ENCODE assay signal across 8 cellular contexts in genomic region chr22:30262917-30263741, GRCh38. TPM values are rescaled to one million over a fixed set of nuclear protein-coding genes. Genes with fewer than 3 reads are reported as not detected.
DNase-seq lines count a peak whose midpoint lies in the region; ATAC-seq, FAIRE-seq and TF ChIP-seq lines count a peak whose summit lies in the region.

No MANE protein-coding gene starts in this region.

- H3K9me3 ChIP-seq in HepG2 (ENCODE audit: low read length), result no peaks in the 10 kb centered on the region

- peak overlapping the region; percentile 37 for H2AFZ ChIP-seq in HepG2 (ENCODE audit: low read length)

- CTCF ChIA-PET in HepG2 (lab: Yijun Ruan, JAX; ENCODE audit: low intra/inter-chr PET ratio, low total read pairs), result interaction anchor here (1.1 to 2.1 kb wide), 3 partner anchors 24 to 124 kb away, joined by 4 to 20 read pairs (median 8); partner anchors contain the start of gene RNF215

- peak; percentile 52 for TF ChIP-seq RAD21 in HepG2 (CRISPR knock-in tag; IDR thresholded peaks at IDR 0.05)

- peaks cover 32% of the 10 kb centered on the region for H3K4me1 ChIP-seq in HepG2 (ENCODE audit: insufficient read depth, low read length)

- peak; percentile 85 for TF ChIP-seq CTCF in GM12865 (IDR thresholded peaks at IDR 0.05; ENCODE audit: insufficient read depth, low read depth, low read length, missing control alignments)
- peak; percentile 78 for TF ChIP-seq CTCF in HepG2 (CRISPR knock-in tag; IDR thresholded peaks at IDR 0.05)

- no peak for TF ChIP-seq POLR2A in HepG2 (IDR thresholded peaks at IDR 0.05; ENCODE audit: insufficient read depth in 1 of 2, low read depth in 2 of 2, low read length in 2 of 2)

- peak; percentile 62 for ATAC-seq in HepG2
- no peak for ATAC-seq in GM21723 (IDR thresholded peaks at IDR 0.05; ENCODE audit: unreplicated experiment)
- no peak for ATAC-seq in HG02870 (IDR thresholded peaks at IDR 0.05; ENCODE audit: unreplicated experiment)

- H3K79me2 ChIP-seq in HepG2 (ENCODE audit: insufficient read depth, low read length), result no peaks in the 10 kb centered on the region

- intact Hi-C loops in HepG2 (cut with micrococcal nuclease; ENCODE audit: unreplicated experiment), result loop anchor here (1.0 kb wide), 1 partner anchor 23 kb away; no protein-coding TSS in a partner anchor

- H3K27ac ChIP-seq in HepG2 (ENCODE audit: extremely low read length, insufficient read depth, low read length), result no peak overlapping the region

- no TSS peak for BruUV-seq in HepG2 (replicated peaks; lab: Mats Ljungman, UMichigan)

- DNase-seq in GM12865 (ENCODE audit: low read depth), result peak; percentile 76
- DNase-seq in NCI-H1694 treated with DMSO at 0.1 percent for 48 hours (lab: John Stamatoyannopoulos, UW), result peak; percentile 45
- DNase-seq in activated CD4-positive, CD25-positive, alpha-beta regulatory T cell treated with anti-CD3 and anti-CD28 coated beads, Interleukin-2, amount 50 U/mL, for 16 hours (ENCODE audit: low read depth, low spot score), result peak; percentile 59
- DNase-seq in central memory CD4-positive, alpha-beta T cell, result peak; percentile 65
- DNase-seq in HepG2 (ENCODE audit: low spot score), result peak; percentile 64
- DNase-seq in stimulated activated CD4-positive, alpha-beta T cell treated with anti-CD3 and anti-CD28 coated beads, Interleukin-4, amount 100 ng/mL, for 48 hours (ENCODE audit: low read depth in 2 of 2), result peak; percentile 74 to 84

- H3K4me2 ChIP-seq in HepG2 (ENCODE audit: low read depth, low read length), result peak overlapping the region; percentile 80

- H3K9ac ChIP-seq in HepG2 (ENCODE audit: insufficient read depth, low read depth, low read length), result peak overlapping the region; percentile 30; the same call in 1 of the 2 replicates

- POLR2A ChIA-PET in HepG2 (lab: Yijun Ruan, JAX), result interaction anchor here (1.0 kb wide), 1 partner anchor 94 kb away, joined by 3 read pairs; the partner anchor contains the start of genes CCDC157 and SF3A1

- H3K36me3 ChIP-seq in HepG2 (replicated peaks in 1 of 2; ENCODE audit: control insufficient read depth in 1 of 2, insufficient read depth in 2 of 2, low read length in 2 of 2), result no peaks in the 10 kb centered on the region

- H4K20me1 ChIP-seq in HepG2 (ENCODE audit: insufficient read depth, low read length), result no peaks in the 10 kb centered on the region

- H3K4me3 ChIP-seq in GM12865 (ENCODE audit: low read depth, low read length) (no peak overlapping the region), HepG2 (replicated peaks in 1 of 3; ENCODE audit: insufficient read depth in 1 of 3, low read depth in 2 of 3, low read length in 3 of 3) (peak overlapping the region; percentile 31 to 63 (median 36))

- peak; percentile 32 for FAIRE-seq in HepG2 (lab: Jason Lieb, UNC)

- H3K27me3 ChIP-seq in HepG2 (ENCODE audit: control insufficient read depth in 1 of 2, insufficient read depth in 2 of 2, low read length in 2 of 2), result peaks cover 12 to 43% of the 10 kb centered on the region in 2 experiments

- under 1% methylated on average over 18 of the region's 27 CpGs for WGBS in HepG2 (ENCODE audit: low lambda C conversion rate)

- TF ChIP-seq EP300 in HepG2 (IDR thresholded peaks at IDR 0.05; ENCODE audit: low read depth in 2 of 2, low read length in 2 of 2), result no peak
- no peak for TF ChIP-seq EP300 in HepG2 (CRISPR knock-in tag; IDR thresholded peaks at IDR 0.05; ENCODE audit: borderline replicate concordance)

- in situ Hi-C loops in HepG2 (cut with HindIII; ENCODE audit: extremely low pct_ligation_motif_present, low pct_unique_long_range_greater_than_20kb), result loop anchor here (5.0 to 10.0 kb wide), 2 partner anchors 124 to 222 kb away; partner anchors contain the start of gene RNF215

TF ChIP-seq in HepG2, 621 proteins besides CTCF, POLR2A, EP300 and RAD21 (continues in another document):
- no peak for TF ChIP-seq ZC3H4 (CRISPR knock-in tag; IDR thresholded peaks at IDR 0.05; ENCODE audit: borderline replicate concordance)
- TF ChIP-seq FOXJ3 (CRISPR knock-in tag; IDR thresholded peaks at IDR 0.05; ENCODE audit: borderline replicate concordance), result no peak
- peak; percentile 52 for TF ChIP-seq STAG1 (CRISPR knock-in tag; IDR thresholded peaks at IDR 0.05)
- no peak for TF ChIP-seq NONO (IDR thresholded peaks at IDR 0.05)
- TF ChIP-seq NONO (CRISPR knock-in tag; conservative IDR thresholded peaks at IDR 0.05), result no peak
- TF ChIP-seq ZNF879 (CRISPR knock-in tag; IDR thresholded peaks at IDR 0.05), result no peak

RNA-seq across cellular contexts. Expression of gene OSM, which starts 3.5 kb away (rescaled TPM):
- total RNA-seq in HepG2 (2016; rRNA removed; fragmentation: Illumina TruSeq; extraction: Trizol), result not detected in 2 replicates
- not detected in 2 replicates for total RNA-seq in HepG2 (2016; cell fraction: cytosol; rRNA removed; fragmentation: Illumina TruSeq; extraction: Trizol; ENCODE audit: low read depth)
- not detected in 2 replicates for total RNA-seq in HepG2 (2016; cell fraction: insoluble cytoplasmic fraction; rRNA removed; fragmentation: Illumina TruSeq; extraction: Trizol)
- not detected in 2 replicates for total RNA-seq in HepG2 (2016; cell fraction: membrane; rRNA removed; fragmentation: Illumina TruSeq; extraction: Trizol)
- total RNA-seq in HepG2 (2016; cell fraction: nucleus; rRNA removed; fragmentation: Illumina TruSeq; extraction: Trizol), result not detected in 2 replicates
- polyA plus RNA-seq in HepG2 (2011; rRNA removed), result 0.07 TPM in 1 of 2 replicates, not detected in the other
- 0.05 TPM in 1 of 2 replicates, not detected in the other for polyA plus RNA-seq in HepG2 (2011; cell fraction: cytosol; rRNA removed)
- not detected in 2 replicates for polyA plus RNA-seq in HepG2 (2011; cell fraction: nucleus; rRNA removed)
- 0.07 TPM in 1 of 2 replicates, not detected in the other for polyA plus RNA-seq in HepG2 (2012)
- polyA plus RNA-seq in HepG2 (2016; cell fraction: cytosol; fragmentation: Illumina TruSeq; extraction: Trizol; ENCODE audit: low read depth), result not detected in 2 replicates
- not detected in 2 replicates for polyA plus RNA-seq in HepG2 (2016; cell fraction: insoluble cytoplasmic fraction; fragmentation: Illumina TruSeq; extraction: Trizol; ENCODE audit: low read depth)
- polyA plus RNA-seq in HepG2 (2016; cell fraction: membrane; fragmentation: Illumina TruSeq; extraction: Trizol; ENCODE audit: low read depth), result not detected in 2 replicates
- polyA plus RNA-seq in HepG2 (2016; cell fraction: nucleus; fragmentation: Illumina TruSeq; extraction: Trizol; ENCODE audit: insufficient read depth, low read depth), result not detected in 2 replicates
- polyA minus RNA-seq in HepG2 (2011; rRNA and poly(A)+ RNA removed; ENCODE audit: low replicate concordance), result not detected in 2 replicates
- not detected in 2 replicates for polyA minus RNA-seq in HepG2 (2011; cell fraction: cytosol; rRNA and poly(A)+ RNA removed)
- polyA minus RNA-seq in HepG2 (2011; cell fraction: nucleus; rRNA and poly(A)+ RNA removed), result not detected in 2 replicates

RNA-seq across cellular contexts. Expression of gene LIF, which starts 16.6 kb away (rescaled TPM):
- 1.5 and 3.6 TPM in 2 replicates for total RNA-seq in HepG2 (2016; rRNA removed; fragmentation: Illumina TruSeq; extraction: Trizol)
- 0.53 and 1.6 TPM in 2 replicates for total RNA-seq in HepG2 (2016; cell fraction: cytosol; rRNA removed; fragmentation: Illumina TruSeq; extraction: Trizol; ENCODE audit: low read depth)
- 1.7 and 3.2 TPM in 2 replicates for total RNA-seq in HepG2 (2016; cell fraction: insoluble cytoplasmic fraction; rRNA removed; fragmentation: Illumina TruSeq; extraction: Trizol)
- total RNA-seq in HepG2 (2016; cell fraction: membrane; rRNA removed; fragmentation: Illumina TruSeq; extraction: Trizol), result 2.6 TPM in 2 replicates
- total RNA-seq in HepG2 (2016; cell fraction: nucleus; rRNA removed; fragmentation: Illumina TruSeq; extraction: Trizol), result 5.2 and 5.5 TPM in 2 replicates
- polyA plus RNA-seq in HepG2 (2011; rRNA removed), result 8.5 and 12.1 TPM in 2 replicates
- polyA plus RNA-seq in HepG2 (2011; cell fraction: cytosol; rRNA removed), result 3.0 and 4.2 TPM in 2 replicates
- 48.8 and 59.2 TPM in 2 replicates for polyA plus RNA-seq in HepG2 (2011; cell fraction: nucleus; rRNA removed)
- 1.4 and 5.2 TPM in 2 replicates for polyA plus RNA-seq in HepG2 (2012)
- polyA plus RNA-seq in HepG2 (2016; cell fraction: cytosol; fragmentation: Illumina TruSeq; extraction: Trizol; ENCODE audit: low read depth), result 0.17 and 0.26 TPM in 2 replicates
- polyA plus RNA-seq in HepG2 (2016; cell fraction: insoluble cytoplasmic fraction; fragmentation: Illumina TruSeq; extraction: Trizol; ENCODE audit: low read depth), result 1.1 and 1.3 TPM in 2 replicates
- 0.64 and 0.93 TPM in 2 replicates for polyA plus RNA-seq in HepG2 (2016; cell fraction: membrane; fragmentation: Illumina TruSeq; extraction: Trizol; ENCODE audit: low read depth)
- polyA plus RNA-seq in HepG2 (2016; cell fraction: nucleus; fragmentation: Illumina TruSeq; extraction: Trizol; ENCODE audit: insufficient read depth, low read depth), result 13.6 and 20.3 TPM in 2 replicates
- 11.5 and 35.1 TPM in 2 replicates for polyA minus RNA-seq in HepG2 (2011; rRNA and poly(A)+ RNA removed; ENCODE audit: low replicate concordance)
- 3.8 and 5.5 TPM in 2 replicates for polyA minus RNA-seq in HepG2 (2011; cell fraction: cytosol; rRNA and poly(A)+ RNA removed)
- 4.1 and 7.1 TPM in 2 replicates for polyA minus RNA-seq in HepG2 (2011; cell fraction: nucleus; rRNA and poly(A)+ RNA removed)

RNA-seq across cellular contexts. Expression of gene CASTOR1, which starts 26.2 kb away (rescaled TPM):
- 1.1 and 2.6 TPM in 2 replicates for total RNA-seq in HepG2 (2016; rRNA removed; fragmentation: Illumina TruSeq; extraction: Trizol)
- total RNA-seq in HepG2 (2016; cell fraction: cytosol; rRNA removed; fragmentation: Illumina TruSeq; extraction: Trizol; ENCODE audit: low read depth), result 0.81 and 0.88 TPM in 2 replicates
- total RNA-seq in HepG2 (2016; cell fraction: insoluble cytoplasmic fraction; rRNA removed; fragmentation: Illumina TruSeq; extraction: Trizol), result 0.70 and 1.2 TPM in 2 replicates
- 2.4 and 2.9 TPM in 2 replicates for total RNA-seq in HepG2 (2016; cell fraction: membrane; rRNA removed; fragmentation: Illumina TruSeq; extraction: Trizol)
- 1.6 and 2.3 TPM in 2 replicates for total RNA-seq in HepG2 (2016; cell fraction: nucleus; rRNA removed; fragmentation: Illumina TruSeq; extraction: Trizol)
- polyA plus RNA-seq in HepG2 (2011; rRNA removed), result 4.4 and 6.2 TPM in 2 replicates
- polyA plus RNA-seq in HepG2 (2011; cell fraction: cytosol; rRNA removed), result 2.6 and 3.9 TPM in 2 replicates
- polyA plus RNA-seq in HepG2 (2011; cell fraction: nucleus; rRNA removed), result 14.3 and 18.8 TPM in 2 replicates
- polyA plus RNA-seq in HepG2 (2012), result 2.3 and 2.7 TPM in 2 replicates
- polyA plus RNA-seq in HepG2 (2016; cell fraction: cytosol; fragmentation: Illumina TruSeq; extraction: Trizol; ENCODE audit: low read depth), result 0.41 and 0.72 TPM in 2 replicates
- polyA plus RNA-seq in HepG2 (2016; cell fraction: insoluble cytoplasmic fraction; fragmentation: Illumina TruSeq; extraction: Trizol; ENCODE audit: low read depth), result 0.73 and 1.3 TPM in 2 replicates
- 0.99 and 1.3 TPM in 2 replicates for polyA plus RNA-seq in HepG2 (2016; cell fraction: membrane; fragmentation: Illumina TruSeq; extraction: Trizol; ENCODE audit: low read depth)
- 2.4 TPM in 1 of 2 replicates, not detected in the other for polyA plus RNA-seq in HepG2 (2016; cell fraction: nucleus; fragmentation: Illumina TruSeq; extraction: Trizol; ENCODE audit: insufficient read depth, low read depth)
- polyA minus RNA-seq in HepG2 (2011; rRNA and poly(A)+ RNA removed; ENCODE audit: low replicate concordance), result 1.4 and 5.7 TPM in 2 replicates
- 0.97 and 1.6 TPM in 2 replicates for polyA minus RNA-seq in HepG2 (2011; cell fraction: cytosol; rRNA and poly(A)+ RNA removed)
- 2.3 and 2.9 TPM in 2 replicates for polyA minus RNA-seq in HepG2 (2011; cell fraction: nucleus; rRNA and poly(A)+ RNA removed)
